9 cellular contexts compared by ENCODE assay signal in genomic region chr17:45740553-45741330, GRCh38. TPM values are rescaled to one million over a fixed set of nuclear protein-coding genes. Genes with fewer than 3 reads are reported as not detected.
A peak's percentile ranks its signal among the peaks of the same experiment; 100 is the strongest.
DNase-seq lines count a peak whose midpoint lies in the region; ATAC-seq and TF ChIP-seq lines count a peak whose summit lies in the region.
"Had no signal": no experiment of that assay in that cellular context is flagged by ENCODE, and none has a peak within 500 bp of the region (broad histone marks: within the 10 kb centered on the region; RNA-seq: fewer than 3 reads in every experiment).

No MANE protein-coding gene starts in this region.

- peaks cover 34% of the 10 kb centered on the region for H3K27me3 Mint-ChIP-seq in CD4-positive, CD25-positive, alpha-beta regulatory T cell

- no peaks in the 10 kb centered on the region for H3K4me1 Mint-ChIP-seq in CD4-positive, CD25-positive, alpha-beta regulatory T cell

- H3K27ac ChIP-seq in CD4-positive, CD25-positive, alpha-beta regulatory T cell (ENCODE audit: insufficient read depth, low read length, poor library complexity, severe bottlenecking): no peak overlapping the region
- H3K27ac ChIP-seq: breast epithelium had no signal

- H3K4me1 ChIP-seq in CD4-positive, CD25-positive, alpha-beta regulatory T cell (ENCODE audit: control insufficient read depth, insufficient read depth, low read length, poor library complexity, severe bottlenecking): no peaks in the 10 kb centered on the region
- H3K4me1 ChIP-seq: breast epithelium had no signal

- H3K4me3 Mint-ChIP-seq in CD4-positive, CD25-positive, alpha-beta regulatory T cell: no peak overlapping the region

- ATAC-seq in CD4-positive, CD25-positive, alpha-beta regulatory T cell (ENCODE audit: low read depth in 2 of 2): no peak
- ATAC-seq in HG03175 (IDR thresholded peaks at IDR 0.05; ENCODE audit: unreplicated experiment) (no peak), GM21576 (IDR thresholded peaks at IDR 0.05; ENCODE audit: unreplicated experiment) (no peak), HG02973 (IDR thresholded peaks at IDR 0.05; ENCODE audit: unreplicated experiment) (no peak)

- peak in 2 of 3 donors; percentile 5 to 48 for DNase-seq in CD4-positive, CD25-positive, alpha-beta regulatory T cell
- DNase-seq in H7 (peak; percentile 97), NCI-H82 (lab: John Stamatoyannopoulos, UW) (peak; percentile 99), cardiac fibroblast (ENCODE audit: low read depth in 2 of 2) (peak; percentile 6 to 35), lung microvascular endothelial cell (ENCODE audit: low read depth in 2 of 2) (peak; percentile 10 to 36)

- peaks cover 5% of the 10 kb centered on the region for H3K27me3 ChIP-seq in CD4-positive, CD25-positive, alpha-beta regulatory T cell (ENCODE audit: control insufficient read depth, insufficient read depth, low read length)
- peaks cover 22% of the 10 kb centered on the region for H3K27me3 ChIP-seq in H7 (ENCODE audit: control insufficient read depth, insufficient read depth, low read length)
- H3K27me3 ChIP-seq: breast epithelium had no signal

- H3K36me3 ChIP-seq in CD4-positive, CD25-positive, alpha-beta regulatory T cell (ENCODE audit: control insufficient read depth, insufficient read depth, low read length): no peaks in the 10 kb centered on the region
- no peaks in the 10 kb centered on the region for H3K36me3 ChIP-seq in H7 (replicated peaks; ENCODE audit: control insufficient read depth, insufficient read depth, low read length)
- H3K36me3 ChIP-seq: breast epithelium had no signal

- peak overlapping the region in 2 of 3 donors; percentile 23 to 56 for H3K27ac Mint-ChIP-seq in CD4-positive, CD25-positive, alpha-beta regulatory T cell

- no peak overlapping the region for H3K4me3 ChIP-seq in CD4-positive, CD25-positive, alpha-beta regulatory T cell (ENCODE audit: low read depth, low read length)
- H3K4me3 ChIP-seq in H7 (ENCODE audit: insufficient read depth, low read depth, low read length) (no peak overlapping the region), cardiac fibroblast (replicated peaks in 1 of 2; ENCODE audit: low read depth in 2 of 2, low read length in 2 of 2) (no peak overlapping the region)
- H3K4me3 ChIP-seq: breast epithelium had no signal

- H3K36me3 Mint-ChIP-seq in CD4-positive, CD25-positive, alpha-beta regulatory T cell: no peaks in the 10 kb centered on the region

- TF ChIP-seq CTCF in cardiac fibroblast (IDR thresholded peaks at IDR 0.05; ENCODE audit: low read depth, low read length): no peak

- no peaks in the 10 kb centered on the region for H3K9me3 ChIP-seq in CD4-positive, CD25-positive, alpha-beta regulatory T cell (ENCODE audit: control insufficient read depth in 2 of 2, low read length in 2 of 2)
- H3K9me3 ChIP-seq: breast epithelium had no signal

- H3K9me3 Mint-ChIP-seq in CD4-positive, CD25-positive, alpha-beta regulatory T cell: peaks cover 0 to 2% (median 0%) of the 10 kb centered on the region in 7 donors

RNA-seq across cellular contexts. Expression of gene CRHR1, which starts 43.4 kb away (rescaled TPM):
- not detected for total RNA-seq in CD4-positive, CD25-positive, alpha-beta regulatory T cell
- polyA plus RNA-seq in CD4-positive, CD25-positive, alpha-beta regulatory T cell: not detected
- 0.14 and 0.81 TPM in 2 replicates for total RNA-seq in H7 (2014; rRNA removed; shearing (Covaris generic))
- total RNA-seq in lung microvascular endothelial cell: not detected in 2 replicates

Comparison
In these comparisons a context has a peak if more than half of its experiments do, and no peak if none do; other contexts are left out.
1. DNase-seq: peak in every context shown above with its lines; median percentile 99 in NCI-H82; 97 in H7; 26 in CD4-positive, CD25-positive, alpha-beta regulatory T cell; 23 in lung microvascular endothelial cell; 20 in cardiac fibroblast.